In genomic region chr9:113548221-113549041, GRCh38 we compare ENCODE assay signal across 9 cellular contexts.
DNase-seq lines count a peak whose midpoint lies in the region; ATAC-seq, FAIRE-seq and TF ChIP-seq lines count a peak whose summit lies in the region.
"Had no signal": no experiment of that assay in that cellular context is flagged by ENCODE, and none has a peak within 500 bp of the region (broad histone marks: within the 10 kb centered on the region; RNA-seq: fewer than 3 reads in every experiment).

No MANE protein-coding gene starts in this region.

- H3K27me3 Mint-ChIP-seq in chondrocyte (ENCODE audit: low read depth): no peaks in the 10 kb centered on the region

- peaks cover 15% of the 10 kb centered on the region in 2 donors for H3K4me1 ChIP-seq in lung (ENCODE audit: control insufficient read depth in 2 of 2, insufficient read depth in 2 of 2, low read length in 2 of 2)

- TF ChIP-seq POLR2A in GM12891 (IDR thresholded peaks at IDR 0.05; ENCODE audit: low read depth, low read length): no peak

- H3K36me3 ChIP-seq in lung (ENCODE audit: control insufficient read depth in 2 of 2, insufficient read depth in 2 of 2, low read length in 2 of 2): no peaks in the 10 kb centered on the region

- TF ChIP-seq CTCF in chondrocyte (IDR thresholded peaks at IDR 0.05): no peak
- TF ChIP-seq CTCF in lung (IDR thresholded peaks at IDR 0.05; ENCODE audit: control extremely low read depth, extremely low read depth): no peak

- H3K4me1 Mint-ChIP-seq in chondrocyte (ENCODE audit: low read depth): peaks cover 19% of the 10 kb centered on the region
- H3K4me1 Mint-ChIP-seq in stimulated activated effector memory CD8-positive, alpha-beta T cell treated with anti-CD3 and anti-CD28 coated beads, Interleukin-12 subunit alpha, Interleukin-12 subunit beta, amount 100 ng/mL, for 72 hours: peaks cover 60% of the 10 kb centered on the region

- DNase-seq in ELF-1 (ENCODE audit: low read depth, low spot score): peak; percentile 66
- DNase-seq in RPMI7951 (ENCODE audit: low read depth): peak; percentile 92
- DNase-seq in chondrocyte (ENCODE audit: low spot score): no peak
- peak; percentile 54 for DNase-seq in lung (ENCODE audit: low spot score)
- DNase-seq in stimulated activated effector memory CD8-positive, alpha-beta T cell treated with anti-CD3 and anti-CD28 coated beads, Interleukin-12 subunit alpha, Interleukin-12 subunit beta, amount 100 ng/mL, for 72 hours (ENCODE audit: low spot score in 2 of 2): no peak
- DNase-seq in frontal cortex (ENCODE audit: low spot score in 2 of 2): no peak
- DNase-seq in T1000 (lab: John Stamatoyannopoulos, UW): no peak
- DNase-seq in GM12891 (ENCODE audit: insufficient read length, low spot score): no peak

- peak overlapping the region; percentile 73 to 83 for H3K27ac ChIP-seq in lung (ENCODE audit: low read depth in 1 of 2, low read length in 1 of 2)

- ATAC-seq in lung (ENCODE audit: insufficient read depth, low FRiP score): peak; percentile 74
- ATAC-seq in stimulated activated effector memory CD8-positive, alpha-beta T cell treated with anti-CD3 and anti-CD28 coated beads, Interleukin-12 subunit alpha, Interleukin-12 subunit beta, amount 100 ng/mL, for 72 hours: peak; percentile 90
- ATAC-seq: HCT116 had no signal

- no peaks in the 10 kb centered on the region for H3K9me3 ChIP-seq in lung (ENCODE audit: control insufficient read depth in 2 of 2, insufficient read depth in 1 of 2, low read length in 1 of 2)

- peak overlapping the region; percentile 68 for H3K27ac Mint-ChIP-seq in chondrocyte (ENCODE audit: unreplicated experiment)
- peak overlapping the region; percentile 94 for H3K27ac Mint-ChIP-seq in stimulated activated effector memory CD8-positive, alpha-beta T cell treated with anti-CD3 and anti-CD28 coated beads, Interleukin-12 subunit alpha, Interleukin-12 subunit beta, amount 100 ng/mL, for 72 hours

- no peaks in the 10 kb centered on the region for H3K9me3 Mint-ChIP-seq in chondrocyte (ENCODE audit: low read depth)
- H3K9me3 Mint-ChIP-seq in stimulated activated effector memory CD8-positive, alpha-beta T cell treated with anti-CD3 and anti-CD28 coated beads, Interleukin-12 subunit alpha, Interleukin-12 subunit beta, amount 100 ng/mL, for 72 hours: no peaks in the 10 kb centered on the region

- H3K36me3 Mint-ChIP-seq in chondrocyte (ENCODE audit: low read depth): no peaks in the 10 kb centered on the region
- H3K36me3 Mint-ChIP-seq in stimulated activated effector memory CD8-positive, alpha-beta T cell treated with anti-CD3 and anti-CD28 coated beads, Interleukin-12 subunit alpha, Interleukin-12 subunit beta, amount 100 ng/mL, for 72 hours: peaks cover 72% of the 10 kb centered on the region

- no peak overlapping the region for H3K4me3 ChIP-seq in lung

- H3K27me3 ChIP-seq in lung (ENCODE audit: control insufficient read depth, insufficient read depth): no peaks in the 10 kb centered on the region

- 5 to 7% methylated on average over 11 of the region's 11 CpGs for WGBS in lung, 2 donors

- no peak overlapping the region for H3K4me3 Mint-ChIP-seq in chondrocyte (ENCODE audit: unreplicated experiment)
- peak overlapping the region; percentile 42 for H3K4me3 Mint-ChIP-seq in stimulated activated effector memory CD8-positive, alpha-beta T cell treated with anti-CD3 and anti-CD28 coated beads, Interleukin-12 subunit alpha, Interleukin-12 subunit beta, amount 100 ng/mL, for 72 hours

- FAIRE-seq in frontal cortex (lab: Jason Lieb, UNC) (no peak), GM12891 (lab: Jason Lieb, UNC) (no peak)

TF ChIP-seq in GM12891, 5 proteins besides CTCF, POLR2A, EP300 and RAD21:
- TF ChIP-seq POU2F2 (IDR thresholded peaks at IDR 0.05; ENCODE audit: low read depth, low read length) (no peak), POLR2AphosphoS5 (IDR thresholded peaks at IDR 0.05; ENCODE audit: low read depth, low read length) (no peak), TAF1 (IDR thresholded peaks at IDR 0.05; ENCODE audit: low read depth, low read length) (no peak), SPI1 (IDR thresholded peaks at IDR 0.05; ENCODE audit: low read depth, low read length) (no peak), PAX5 (IDR thresholded peaks at IDR 0.05; ENCODE audit: insufficient read depth, low read length, severe bottlenecking) (no peak)

Comparison
In these comparisons a context has a peak if more than half of its experiments do, and no peak if none do; other contexts are left out.
1. DNase-seq: peak in ELF-1 (single experiment), RPMI7951 (single experiment) and lung (single experiment); none in chondrocyte (single experiment), stimulated activated effector memory CD8-positive, alpha-beta T cell treated with anti-CD3 and anti-CD28 coated beads, Interleukin-12 subunit alpha, Interleukin-12 subunit beta, amount 100 ng/mL, for 72 hours (0 of 2), frontal cortex (0 of 2), T1000 (single experiment) and GM12891 (single experiment).